Comparison of ENCODE assay signal across 10 cellular contexts in the genomic region with DNA sequence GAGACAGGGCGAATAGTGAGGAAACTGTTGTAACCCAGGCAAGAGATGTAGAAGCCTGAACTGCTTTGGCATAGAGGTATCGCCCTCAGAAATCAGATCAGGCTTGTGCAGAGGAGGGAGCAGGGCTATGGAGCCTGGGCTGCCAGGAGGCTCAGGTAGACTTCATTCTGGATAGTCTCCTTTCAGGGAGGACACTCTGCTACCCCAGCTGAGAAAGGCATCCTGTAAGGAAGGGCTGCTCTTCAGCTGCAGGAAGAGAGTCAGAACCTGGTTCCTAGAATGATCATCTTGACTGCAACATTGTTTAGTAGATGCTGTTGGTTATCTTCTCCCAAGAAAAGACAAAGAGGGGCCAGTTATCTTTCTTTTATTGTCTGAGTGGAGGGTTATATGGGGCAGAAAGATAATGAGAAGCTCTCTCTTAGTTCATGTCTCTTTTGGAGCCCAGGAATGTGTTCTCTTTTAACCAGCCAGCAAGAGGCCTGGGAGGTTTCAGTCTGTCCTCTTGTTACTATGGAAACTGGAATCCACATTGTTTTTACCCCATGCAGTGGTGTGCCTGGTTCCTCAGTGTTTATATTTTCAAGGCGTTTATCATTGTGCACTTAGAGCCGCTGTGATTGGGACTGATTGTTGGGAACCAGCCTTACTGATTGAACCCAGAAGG.
A peak's percentile ranks its signal among the peaks of the same experiment; 100 is the strongest.
DNase-seq lines count a peak whose midpoint lies in the region; ATAC-seq and TF ChIP-seq lines count a peak whose summit lies in the region.
"Had no signal": no experiment of that assay in that cellular context is flagged by ENCODE, and none has a peak within 500 bp of the region (broad histone marks: within the 10 kb centered on the region; RNA-seq: fewer than 3 reads in every experiment).

No MANE protein-coding gene starts in this region.

- H3K4me1 Mint-ChIP-seq in T-helper 2 cell treated with Interferon-gamma antibody and Interleukin-4, amounts not matched to agents 5 μg/mL and 100 μg/mL, for 36 hours (ENCODE audit: low read depth) = peaks cover 85% of the 10 kb centered on the region
- peaks cover 94% of the 10 kb centered on the region for H3K4me1 Mint-ChIP-seq in activated CD8-positive, alpha-beta T cell treated with anti-CD3 and anti-CD28 coated beads for 36 hours (ENCODE audit: low read depth)
- peaks cover 68 to 98% of the 10 kb centered on the region in 2 donors for H3K4me1 Mint-ChIP-seq in stimulated activated naive B cell treated with anti-CD40 and anti-IgM and Interleukin-4, amounts not matched to agents 10 μg/mL and 1 μg/mL and 100 μg/mL, for 72 hours

- CTCF ChIA-PET in activated CD8-positive, alpha-beta T cell treated with anti-CD3 and anti-CD28 coated beads for 36 hours (lab: Charles Lee) = interaction anchor here (1.0 to 4.3 kb wide), 6 partner anchors 8 to 122 kb away, joined by 3 to 21 read pairs (median 6); a partner anchor contains a TSS

- no peaks in the 10 kb centered on the region for H3K27me3 Mint-ChIP-seq in T-helper 2 cell treated with Interferon-gamma antibody and Interleukin-4, amounts not matched to agents 5 μg/mL and 100 μg/mL, for 36 hours (ENCODE audit: low read depth)
- H3K27me3 Mint-ChIP-seq in activated CD8-positive, alpha-beta T cell treated with anti-CD3 and anti-CD28 coated beads for 36 hours = no peaks in the 10 kb centered on the region
- no peaks in the 10 kb centered on the region for H3K27me3 Mint-ChIP-seq in stimulated activated naive B cell treated with anti-CD40 and anti-IgM and Interleukin-4, amounts not matched to agents 10 μg/mL and 1 μg/mL and 100 μg/mL, for 72 hours

- peaks cover 46% of the 10 kb centered on the region for H3K36me3 Mint-ChIP-seq in T-helper 2 cell treated with Interferon-gamma antibody and Interleukin-4, amounts not matched to agents 5 μg/mL and 100 μg/mL, for 36 hours (ENCODE audit: low read depth)
- H3K36me3 Mint-ChIP-seq in activated CD8-positive, alpha-beta T cell treated with anti-CD3 and anti-CD28 coated beads for 36 hours (ENCODE audit: low read depth) = peaks cover 34% of the 10 kb centered on the region
- H3K36me3 Mint-ChIP-seq in stimulated activated naive B cell treated with anti-CD40 and anti-IgM and Interleukin-4, amounts not matched to agents 10 μg/mL and 1 μg/mL and 100 μg/mL, for 72 hours = peaks cover 14 to 17% of the 10 kb centered on the region in 2 donors

- no peak for TF ChIP-seq CTCF in activated CD8-positive, alpha-beta T cell treated with anti-CD3 and anti-CD28 coated beads for 36 hours (IDR thresholded peaks at IDR 0.05)

- H3K4me3 Mint-ChIP-seq in T-helper 2 cell treated with Interferon-gamma antibody and Interleukin-4, amounts not matched to agents 5 μg/mL and 100 μg/mL, for 36 hours = peak overlapping the region; percentile 49
- H3K4me3 Mint-ChIP-seq in activated CD8-positive, alpha-beta T cell treated with anti-CD3 and anti-CD28 coated beads for 36 hours = no peak overlapping the region
- no peak overlapping the region for H3K4me3 Mint-ChIP-seq in stimulated activated naive B cell treated with anti-CD40 and anti-IgM and Interleukin-4, amounts not matched to agents 10 μg/mL and 1 μg/mL and 100 μg/mL, for 72 hours

- POLR2A ChIA-PET in activated CD8-positive, alpha-beta T cell treated with anti-CD3 and anti-CD28 coated beads for 36 hours (lab: Charles Lee) = no interaction called here

- no peak for DNase-seq in T-helper 2 cell treated with Interferon-gamma antibody and Interleukin-4, amounts not matched to agents 5 μg/mL and 100 μg/mL, for 36 hours (ENCODE audit: low spot score)
- no peak for DNase-seq in T-helper 2 cell
- no peak for DNase-seq in activated CD8-positive, alpha-beta T cell treated with anti-CD3 and anti-CD28 coated beads for 36 hours
- DNase-seq in hepatic stellate cell (ENCODE audit: low spot score) = peak; percentile 61
- no peak for DNase-seq in stimulated activated naive B cell treated with anti-CD40 and anti-IgM and Interleukin-4, amounts not matched to agents 10 μg/mL and 1 μg/mL and 100 μg/mL, for 72 hours
- no peak for DNase-seq in COLO668 (lab: John Stamatoyannopoulos, UW; ENCODE audit: unreplicated experiment)
- DNase-seq in NCI-H2196 treated with DMSO at 0.1 percent for 48 hours (lab: John Stamatoyannopoulos, UW; ENCODE audit: unreplicated experiment) = no peak
- DNase-seq: SHP77 had no signal

- H3K27ac Mint-ChIP-seq in T-helper 2 cell treated with Interferon-gamma antibody and Interleukin-4, amounts not matched to agents 5 μg/mL and 100 μg/mL, for 36 hours = peak overlapping the region; percentile 81
- peak overlapping the region; percentile 72 for H3K27ac Mint-ChIP-seq in activated CD8-positive, alpha-beta T cell treated with anti-CD3 and anti-CD28 coated beads for 36 hours
- H3K27ac Mint-ChIP-seq in stimulated activated naive B cell treated with anti-CD40 and anti-IgM and Interleukin-4, amounts not matched to agents 10 μg/mL and 1 μg/mL and 100 μg/mL, for 72 hours = peak overlapping the region; percentile 31

- intact Hi-C loops in activated CD8-positive, alpha-beta T cell treated with anti-CD3 and anti-CD28 coated beads for 36 hours (cut with micrococcal nuclease) = loop anchor here (5.0 kb wide), 1 partner anchor 94 kb away; a partner anchor contains a TSS

- ATAC-seq in activated CD8-positive, alpha-beta T cell treated with anti-CD3 and anti-CD28 coated beads for 36 hours = no peak
- ATAC-seq in stimulated activated naive B cell treated with anti-CD40 and anti-IgM and Interleukin-4, amounts not matched to agents 10 μg/mL and 1 μg/mL and 100 μg/mL, for 72 hours (replicated peaks) = no peak
- ATAC-seq in HG02610 (IDR thresholded peaks at IDR 0.05; ENCODE audit: unreplicated experiment) = no peak
- ATAC-seq: HCT116 had no signal

- peaks cover 3% of the 10 kb centered on the region for H3K9me3 Mint-ChIP-seq in T-helper 2 cell treated with Interferon-gamma antibody and Interleukin-4, amounts not matched to agents 5 μg/mL and 100 μg/mL, for 36 hours
- H3K9me3 Mint-ChIP-seq in activated CD8-positive, alpha-beta T cell treated with anti-CD3 and anti-CD28 coated beads for 36 hours = no peaks in the 10 kb centered on the region
- no peaks in the 10 kb centered on the region for H3K9me3 Mint-ChIP-seq in stimulated activated naive B cell treated with anti-CD40 and anti-IgM and Interleukin-4, amounts not matched to agents 10 μg/mL and 1 μg/mL and 100 μg/mL, for 72 hours

Comparison
In these comparisons a context has a peak if more than half of its experiments do, and no peak if none do; other contexts are left out.
1. H3K27ac Mint-ChIP-seq: peak in every context shown above with its lines; median percentile 81 in T-helper 2 cell treated with Interferon-gamma antibody and Interleukin-4, amounts not matched to agents 5 μg/mL and 100 μg/mL, for 36 hours; 72 in activated CD8-positive, alpha-beta T cell treated with anti-CD3 and anti-CD28 coated beads for 36 hours; 31 in stimulated activated naive B cell treated with anti-CD40 and anti-IgM and Interleukin-4, amounts not matched to agents 10 μg/mL and 1 μg/mL and 100 μg/mL, for 72 hours.